In the genomic region with DNA sequence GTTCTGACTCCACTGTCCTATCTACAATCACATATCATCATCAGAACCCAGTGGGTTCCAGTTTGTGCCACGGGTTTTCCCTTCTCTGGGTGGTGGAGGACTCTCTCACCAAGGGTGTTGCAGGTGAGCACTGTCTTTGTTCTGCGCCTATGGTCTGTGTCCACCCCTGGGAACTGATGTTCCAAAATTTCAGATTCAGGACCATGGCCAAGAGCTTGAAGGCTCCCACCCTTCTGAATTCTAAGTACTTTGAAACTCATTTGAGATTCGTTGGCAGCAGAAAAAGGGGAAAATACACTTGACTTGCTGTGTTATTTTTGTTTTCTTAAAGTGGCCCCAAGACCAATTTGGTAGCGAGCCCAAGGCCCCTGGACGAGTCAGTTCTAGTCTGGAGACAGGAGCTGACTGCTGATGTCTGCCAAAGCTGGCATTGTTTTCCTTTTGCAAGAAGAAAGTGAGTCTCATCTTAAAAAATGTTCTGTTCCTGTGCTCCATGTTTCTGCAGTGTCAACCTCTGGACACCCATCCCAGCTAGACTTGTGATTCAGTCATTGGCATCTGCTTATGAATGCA, we compare ENCODE assay signal across 22 cellular contexts.
"Had no signal": no experiment of that assay in that cellular context is flagged by ENCODE, and none has a peak within 500 bp of the region (broad histone marks: within the 10 kb centered on the region; RNA-seq: fewer than 3 reads in every experiment).

No MANE protein-coding gene starts in this region.

- H3K27ac ChIP-seq: PC-9, Peyer's patch, SJCRH30 had no signal

- H3K4me3 ChIP-seq: MG63, PC-9, Peyer's patch, SJCRH30 had no signal

- H3K4me1 ChIP-seq: Peyer's patch, SJCRH30 had no signal

- H3K36me3 ChIP-seq: MG63, Peyer's patch, SJCRH30 had no signal

- H3K9me3 ChIP-seq: MG63, Peyer's patch, SJCRH30 had no signal

- DNase-seq: Karpas-422, KG1, MG63, NCI-H1092, NCI-H1105 treated with DMSO at 0.1 percent for 48 hours, NCI-H1417 treated with DMSO at 0.1 percent for 48 hours, NCI-H146, NCI-H1694 treated with DMSO at 0.1 percent for 48 hours, NCI-H1930, NCI-H2081 treated with DMSO at 0.1 percent for 48 hours, NCI-H2171, NCI-H226, NCI-H446, NCI-H510A, NCI-H524 treated with DMSO at 0.1 percent for 48 hours, NCI-H69, NCI-H774, OCI-M1, PC-9, Peyer's patch, SHP77 treated with DMSO at 0.1 percent for 48 hours, SJCRH30 had no signal

- H3K27me3 ChIP-seq: Peyer's patch, SJCRH30 had no signal
